In the genomic region with DNA sequence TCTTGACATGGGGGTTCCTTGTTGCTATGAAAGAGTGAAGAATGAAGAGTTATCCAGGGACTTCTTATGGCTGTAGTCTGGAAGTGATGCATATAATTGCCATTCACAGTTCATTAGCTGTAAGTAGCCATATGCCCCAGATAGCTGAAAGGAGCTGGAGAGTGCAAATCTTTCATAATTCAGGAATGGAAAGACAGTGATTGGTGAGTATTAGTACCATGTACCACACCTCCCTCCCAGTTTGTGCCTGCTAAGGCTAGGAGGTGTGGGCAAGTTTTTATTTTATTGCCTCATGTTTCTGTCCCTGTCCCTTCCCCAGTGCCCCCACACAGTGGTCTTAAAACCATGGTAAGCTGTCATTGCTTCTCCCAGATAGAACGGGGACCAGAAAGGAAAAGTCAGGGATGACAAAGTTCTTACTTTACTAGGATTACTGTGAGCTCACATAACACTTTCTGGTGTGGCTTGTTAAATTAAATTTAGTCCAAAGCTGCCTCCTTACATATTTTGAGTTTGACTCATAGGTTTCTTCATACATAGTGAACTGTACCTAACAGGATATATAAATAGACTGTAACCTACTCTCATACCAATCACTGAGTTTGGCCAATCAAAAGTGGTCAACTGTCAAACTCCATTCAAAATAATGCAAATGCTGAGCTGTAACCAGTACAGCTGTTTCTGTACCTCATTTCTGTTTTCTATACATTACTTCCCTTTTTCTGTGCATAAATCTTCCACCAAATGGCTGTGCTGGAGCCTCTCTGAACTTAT, we compare ENCODE assay signal across 10 cellular contexts.
A peak's percentile ranks its signal among the peaks of the same experiment; 100 is the strongest.
DNase-seq lines count a peak whose midpoint lies in the region; ATAC-seq and TF ChIP-seq lines count a peak whose summit lies in the region.
"Had no signal": no experiment of that assay in that cellular context is flagged by ENCODE, and none has a peak within 500 bp of the region (broad histone marks: within the 10 kb centered on the region; RNA-seq: fewer than 3 reads in every experiment).

No MANE protein-coding gene starts in this region.

- no peak overlapping the region for H2AK5ac ChIP-seq in mesendoderm (ENCODE audit: low read length)

- no peak overlapping the region for H3K27ac ChIP-seq in mesendoderm (ENCODE audit: low read depth, low read length)

- H2BK120ac ChIP-seq in mesendoderm (ENCODE audit: low read depth, low read length), result no peak overlapping the region

- no peaks in the 10 kb centered on the region for H3K9me3 ChIP-seq in BE2C

- H3K36me3 ChIP-seq in mesendoderm (ENCODE audit: control insufficient read depth, insufficient read depth, low read length) (no peaks in the 10 kb centered on the region), BE2C (no peaks in the 10 kb centered on the region)

- H3K4me1 ChIP-seq in mesendoderm (ENCODE audit: control insufficient read depth, low read depth, low read length), result no peaks in the 10 kb centered on the region
- no peaks in the 10 kb centered on the region for H3K4me1 ChIP-seq in BE2C

- H3K4ac ChIP-seq in mesendoderm (ENCODE audit: low read depth, low read length), result no peak overlapping the region

- no peaks in the 10 kb centered on the region for H3K79me1 ChIP-seq in mesendoderm (ENCODE audit: low read length)

- no peak overlapping the region for H3K9ac ChIP-seq in mesendoderm (ENCODE audit: low read length)

- ATAC-seq in GM18520 (IDR thresholded peaks at IDR 0.05; ENCODE audit: unreplicated experiment) (peak; percentile 55), HG02763 (IDR thresholded peaks at IDR 0.05; ENCODE audit: unreplicated experiment) (peak; percentile 66)
- ATAC-seq: activated CD8-positive, alpha-beta T cell treated with anti-CD3 and anti-CD28 coated beads, Interleukin-2, amount 10 ng/mL, durations not matched to agents 7 days and 5 days had no signal

- DNase-seq in NB4 (ENCODE audit: low read depth) (peak; percentile 8), glomerular visceral epithelial cell (ENCODE audit: extremely low spot score) (peak; percentile 57), mesendoderm (no peak), BE2C (no peak), NCI-H526 (lab: John Stamatoyannopoulos, UW) (no peak)
- no peak for DNase-seq in stimulated activated CD4-positive, alpha-beta T cell treated with anti-CD3 and anti-CD28 coated beads, Interleukin-2, amount 100 ng/mL, for 24 hours
- DNase-seq: activated CD8-positive, alpha-beta T cell treated with anti-CD3 and anti-CD28 coated beads, Interleukin-2, amount 10 ng/mL, durations not matched to agents 7 days and 5 days; NCI-H1092 treated with DMSO at 0.1 percent for 48 hours had no signal

- H3K27me3 ChIP-seq in mesendoderm (ENCODE audit: insufficient read depth, low read length, poor library complexity) (no peaks in the 10 kb centered on the region), BE2C (no peaks in the 10 kb centered on the region)

- no peak overlapping the region for H3K4me3 ChIP-seq in NB4 (ENCODE audit: low read depth, low read length)
- no peak overlapping the region for H3K4me3 ChIP-seq in mesendoderm (ENCODE audit: low read length)
- H3K4me3 ChIP-seq in BE2C (ENCODE audit: low read depth, low read length), result no peak overlapping the region

- no peak overlapping the region for H3K23ac ChIP-seq in mesendoderm (ENCODE audit: low read length)

- no peak overlapping the region for H3K4me2 ChIP-seq in mesendoderm (ENCODE audit: low read length)

- no peak overlapping the region for H2BK15ac ChIP-seq in mesendoderm (replicated peaks; ENCODE audit: low read depth)

- TF ChIP-seq POLR2A in NB4 (IDR thresholded peaks at IDR 0.05; ENCODE audit: extremely low read depth, insufficient read length), result no peak

- H3K79me2 ChIP-seq in mesendoderm (ENCODE audit: control insufficient read depth, insufficient read depth, low read length), result no peaks in the 10 kb centered on the region

- no peak overlapping the region for H4K8ac ChIP-seq in mesendoderm (ENCODE audit: low read depth, low read length)

- no peak overlapping the region for H3K56ac ChIP-seq in mesendoderm (ENCODE audit: low read length)

- no peak for TF ChIP-seq CTCF in NB4 (IDR thresholded peaks at IDR 0.05; ENCODE audit: low read depth, low read length)
- no peak for TF ChIP-seq CTCF in BE2C (IDR thresholded peaks at IDR 0.05; ENCODE audit: low read depth, low read length)

- H4K5ac ChIP-seq in mesendoderm (ENCODE audit: low read length), result no peak overlapping the region

- no CpG with 5 or more reads among the region's 1 CpG for WGBS in mesendoderm (ENCODE audit: extremely low coverage, insufficient coverage, low lambda C conversion rate)

- H2BK5ac ChIP-seq in mesendoderm (ENCODE audit: low read length), result no peak overlapping the region

- H3K18ac ChIP-seq in mesendoderm (ENCODE audit: low read length), result no peak overlapping the region

Comparison
In these comparisons a context has a peak if more than half of its experiments do, and no peak if none do; other contexts are left out.
1. DNase-seq: peak in NB4 (single experiment) and glomerular visceral epithelial cell (single experiment); none in mesendoderm (single experiment), BE2C (single experiment), stimulated activated CD4-positive, alpha-beta T cell treated with anti-CD3 and anti-CD28 coated beads, Interleukin-2, amount 100 ng/mL, for 24 hours (0 of 2) and NCI-H526 (0 of 2).